ENCODE assay signal across 8 cellular contexts in the genomic region with DNA sequence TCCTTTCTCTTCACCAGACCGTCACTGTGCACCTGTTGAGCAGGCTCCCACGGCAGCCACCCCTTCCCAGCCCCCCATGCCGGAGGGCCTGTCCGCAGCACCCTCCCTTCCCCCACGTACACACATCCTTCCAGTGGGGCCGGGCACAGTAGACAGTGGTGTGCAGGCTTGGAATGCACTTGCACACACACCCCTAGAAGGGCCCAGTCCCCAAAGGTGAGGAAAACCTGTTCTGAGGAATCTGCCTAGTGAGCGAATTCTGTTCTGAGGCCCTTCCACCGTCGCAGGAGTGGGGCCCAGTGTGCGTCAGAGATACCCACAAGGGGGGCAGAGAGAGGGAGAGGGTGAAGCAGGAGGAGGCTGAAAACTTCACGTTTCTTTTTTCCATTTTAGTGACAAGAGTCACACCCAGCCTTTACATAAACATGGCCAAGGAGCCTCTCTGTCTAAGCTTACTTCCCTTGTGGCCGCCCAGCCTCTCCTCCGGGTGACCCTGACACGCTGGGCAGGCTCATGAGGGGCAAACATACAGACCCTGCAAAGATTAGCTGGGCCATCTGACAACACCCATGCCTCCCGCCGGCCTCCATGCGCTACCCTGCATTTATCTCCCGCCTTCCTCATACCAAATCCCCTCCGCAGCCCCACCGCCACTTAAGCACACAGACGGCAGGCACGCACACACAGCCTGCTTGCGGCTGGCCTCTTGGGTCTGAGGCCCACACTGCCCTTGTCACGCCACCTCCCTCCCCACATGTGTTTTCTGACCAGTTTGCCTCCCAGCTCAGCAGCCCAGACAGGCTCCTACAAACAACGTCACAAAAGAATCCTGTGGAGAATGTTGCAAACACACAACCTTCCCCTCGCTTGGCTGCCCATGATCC. TPM values are rescaled to one million over a fixed set of nuclear protein-coding genes. Genes with fewer than 3 reads are reported as not detected.
A peak's percentile ranks its signal among the peaks of the same experiment; 100 is the strongest.
DNase-seq lines count a peak whose midpoint lies in the region; ATAC-seq lines count a peak whose summit lies in the region.

No MANE protein-coding gene starts in this region.

- peak; percentile 88 for DNase-seq in EL
- peak; percentile 90 for DNase-seq in RPMI7951 (ENCODE audit: low read depth)
- peak; percentile 60 for DNase-seq in cerebellar cortex (ENCODE audit: low spot score)
- peak; percentile 60 for DNase-seq in kidney tubule cell (ENCODE audit: low spot score)
- peak; percentile 59 for DNase-seq in stimulated activated CD8-positive, alpha-beta memory T cell treated with anti-CD3 and anti-CD28 coated beads, Interleukin-4, amount 100 ng/mL, for 48 hours

- ATAC-seq in GM21515 (IDR thresholded peaks at IDR 0.05; ENCODE audit: unreplicated experiment) (no peak), HG02981 (IDR thresholded peaks at IDR 0.05; ENCODE audit: unreplicated experiment) (no peak), HG02571 (IDR thresholded peaks at IDR 0.05; ENCODE audit: unreplicated experiment) (no peak)

RNA-seq across cellular contexts. Expression of a gene that starts 1.8 kb away (rescaled TPM):
- total RNA-seq in RPMI7951 (2014; rRNA removed; shearing (Covaris generic)) = 14.3 and 14.8 TPM in 2 replicates

RNA-seq across cellular contexts. Expression of a gene that starts 3.6 kb away (rescaled TPM):
- not detected in 2 replicates for total RNA-seq in RPMI7951 (2014; rRNA removed; shearing (Covaris generic))

RNA-seq across cellular contexts. Expression of a gene that starts 6.5 kb away (rescaled TPM):
- 15.4 and 22.3 TPM in 2 replicates for total RNA-seq in RPMI7951 (2014; rRNA removed; shearing (Covaris generic))

RNA-seq across cellular contexts. Expression of a gene that starts 32.8 kb away (rescaled TPM):
- total RNA-seq in RPMI7951 (2014; rRNA removed; shearing (Covaris generic)) = 10.4 and 11.9 TPM in 2 replicates

RNA-seq across cellular contexts. Expression of a gene that starts 38.3 kb away (rescaled TPM):
- total RNA-seq in RPMI7951 (2014; rRNA removed; shearing (Covaris generic)) = 2.0 and 4.1 TPM in 2 replicates
